ENCODE assay signal across 8 cellular contexts in the genomic region with DNA sequence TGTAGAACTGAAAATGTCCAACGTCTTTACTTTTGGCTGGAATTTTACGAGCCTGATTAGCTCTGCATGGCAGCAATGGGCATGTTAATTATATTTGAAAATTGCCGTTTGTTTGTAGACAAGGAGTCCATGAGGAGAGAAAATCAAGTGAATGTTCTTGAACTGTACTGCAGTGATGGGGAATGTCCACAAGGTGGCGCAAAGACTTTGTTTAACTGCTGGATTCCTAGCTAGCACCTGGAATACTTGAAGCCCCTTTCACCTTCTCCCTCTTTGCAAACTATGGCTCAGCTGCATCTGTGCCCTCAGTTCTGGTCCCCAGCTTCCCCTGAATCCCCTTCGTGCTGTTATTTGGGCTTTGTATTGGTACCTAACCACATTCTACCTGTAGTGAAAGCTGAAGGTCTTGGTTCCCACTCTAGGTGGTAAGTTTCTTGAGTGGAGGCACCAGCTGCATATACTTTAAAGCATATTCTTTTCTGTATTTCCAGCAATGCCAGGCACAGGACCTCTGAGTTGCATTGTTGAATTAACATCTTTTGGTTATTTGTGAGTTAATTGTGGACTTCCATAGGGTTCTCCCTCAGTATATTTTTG. TPM values are rescaled to one million over a fixed set of nuclear protein-coding genes. Genes with fewer than 3 reads are reported as not detected.
A peak's percentile ranks its signal among the peaks of the same experiment; 100 is the strongest.
DNase-seq lines count a peak whose midpoint lies in the region; ATAC-seq and TF ChIP-seq lines count a peak whose summit lies in the region.

No MANE protein-coding gene starts in this region.

- DNase-seq in NCI-H526 treated with DMSO at 0.1 percent for 48 hours (lab: John Stamatoyannopoulos, UW) (peak; percentile 66), lung microvascular endothelial cell (ENCODE audit: low read depth in 2 of 2) (peak; percentile 82 to 87)
- peak; percentile 53 to 55 for DNase-seq in activated CD4-positive, alpha-beta T cell treated with anti-CD3 and anti-CD28 coated beads, Interleukin-2, amount 50 U/mL, for 4 hours
- peak; percentile 37 for DNase-seq in effector CD8-positive, alpha-beta T cell (lab: John Stamatoyannopoulos, UW)
- DNase-seq in stimulated activated CD8-positive, alpha-beta memory T cell treated with anti-CD3 and anti-CD28 coated beads, Interleukin-2, amount 100 ng/mL, for 1 hour (ENCODE audit: low read depth in 2 of 2) = peak; percentile 17 to 31

- peaks cover 35% of the 10 kb centered on the region for H3K36me3 ChIP-seq in DOHH2 (ENCODE audit: control insufficient read depth, low read length)

- H3K4me2 ChIP-seq in DOHH2 (ENCODE audit: low read length) = no peak overlapping the region

- no peaks in the 10 kb centered on the region for H3K79me2 ChIP-seq in DOHH2 (ENCODE audit: control insufficient read depth, low read length)

- 0 out of 2 replicates have a peak, but pooled peaks cover 6% of the 10 kb centered on the region for H4K20me1 ChIP-seq in DOHH2 (ENCODE audit: control insufficient read depth, insufficient read depth, low read depth, low read length)

- no peaks in the 10 kb centered on the region for H3F3A ChIP-seq in DOHH2 (ENCODE audit: control insufficient read depth, insufficient read depth)

- ATAC-seq in HG03432 (IDR thresholded peaks at IDR 0.05; ENCODE audit: unreplicated experiment) (peak; percentile 46), GM19328 (IDR thresholded peaks at IDR 0.05; ENCODE audit: unreplicated experiment) (no peak)

- peak; percentile 97 for TF ChIP-seq CTCF in DOHH2 (IDR thresholded peaks at IDR 0.05; ENCODE audit: low read depth, low read length, poor library complexity, severe bottlenecking)

- no peaks in the 10 kb centered on the region for H3K9me2 ChIP-seq in DOHH2 (replicated peaks; ENCODE audit: control insufficient read depth, low read length)

- no peaks in the 10 kb centered on the region for H3K4me1 ChIP-seq in DOHH2 (ENCODE audit: control insufficient read depth, low read length)

- H3K9me3 ChIP-seq in DOHH2 (ENCODE audit: control insufficient read depth, insufficient read depth, low read length) = no peaks in the 10 kb centered on the region

- no peak overlapping the region for H3K4me3 ChIP-seq in DOHH2 (ENCODE audit: low read length)

- H3K27ac ChIP-seq in DOHH2 (ENCODE audit: low read depth, low read length) = no peak overlapping the region

- H3K27me3 ChIP-seq in DOHH2 (ENCODE audit: control insufficient read depth, low read length) = no peaks in the 10 kb centered on the region

RNA-seq across cellular contexts. Expression of gene EXOG, which starts 25.3 kb away (rescaled TPM):
- total RNA-seq in lung microvascular endothelial cell = 5.2 TPM in 2 replicates

Comparison
In these comparisons a context has a peak if more than half of its experiments do, and no peak if none do; other contexts are left out.
1. DNase-seq: peak in every context shown above with its lines; median percentile 84 in lung microvascular endothelial cell; 66 in NCI-H526 treated with DMSO at 0.1 percent for 48 hours; 54 in activated CD4-positive, alpha-beta T cell treated with anti-CD3 and anti-CD28 coated beads, Interleukin-2, amount 50 U/mL, for 4 hours; 37 in effector CD8-positive, alpha-beta T cell; 24 in stimulated activated CD8-positive, alpha-beta memory T cell treated with anti-CD3 and anti-CD28 coated beads, Interleukin-2, amount 100 ng/mL, for 1 hour.